Comparison of ENCODE assay signal across 19 cellular contexts in genomic region chr11:2942447-2942846, GRCh38. TPM values are rescaled to one million over a fixed set of nuclear protein-coding genes. Genes with fewer than 3 reads are reported as not detected.
DNase-seq lines count a peak whose midpoint lies in the region; ATAC-seq, FAIRE-seq and TF ChIP-seq lines count a peak whose summit lies in the region.
"Had no signal": no experiment of that assay in that cellular context is flagged by ENCODE, and none has a peak within 500 bp of the region (broad histone marks: within the 10 kb centered on the region; RNA-seq: fewer than 3 reads in every experiment).

No MANE protein-coding gene starts in this region.

- peaks cover 39% of the 10 kb centered on the region for H3K4me1 Mint-ChIP-seq in activated naive CD4-positive, alpha-beta T cell treated with anti-CD3 and anti-CD28 coated beads, Interleukin-2, amount 50 U/mL, for 24 hours
- H3K4me1 Mint-ChIP-seq in HFFc6 (ENCODE audit: low read depth) (peaks cover 30% of the 10 kb centered on the region), osteocyte (ENCODE audit: unreplicated experiment) (peaks cover 34% of the 10 kb centered on the region)
- H3K4me1 Mint-ChIP-seq in T-helper 2 cell treated with Interferon-gamma antibody and Interleukin-4, amounts not matched to agents 5 μg/mL and 100 μg/mL, for 36 hours (ENCODE audit: low read depth): peaks cover 23% of the 10 kb centered on the region

- no peaks in the 10 kb centered on the region for H3K27me3 Mint-ChIP-seq in activated naive CD4-positive, alpha-beta T cell treated with anti-CD3 and anti-CD28 coated beads, Interleukin-2, amount 50 U/mL, for 24 hours
- H3K27me3 Mint-ChIP-seq in HFFc6 (ENCODE audit: insufficient read depth) (peaks cover 8% of the 10 kb centered on the region), osteocyte (ENCODE audit: unreplicated experiment) (no peaks in the 10 kb centered on the region)
- H3K27me3 Mint-ChIP-seq in T-helper 2 cell treated with Interferon-gamma antibody and Interleukin-4, amounts not matched to agents 5 μg/mL and 100 μg/mL, for 36 hours (ENCODE audit: low read depth): no peaks in the 10 kb centered on the region

- H3K9me3 Mint-ChIP-seq in activated naive CD4-positive, alpha-beta T cell treated with anti-CD3 and anti-CD28 coated beads, Interleukin-2, amount 50 U/mL, for 24 hours: no peaks in the 10 kb centered on the region
- H3K9me3 Mint-ChIP-seq in HFFc6: peaks cover 25% of the 10 kb centered on the region
- H3K9me3 Mint-ChIP-seq in T-helper 2 cell treated with Interferon-gamma antibody and Interleukin-4, amounts not matched to agents 5 μg/mL and 100 μg/mL, for 36 hours: peaks cover 25% of the 10 kb centered on the region
- H3K9me3 Mint-ChIP-seq in osteocyte (ENCODE audit: unreplicated experiment): peaks cover 5% of the 10 kb centered on the region

- no peak for ATAC-seq in GM21576 (IDR thresholded peaks at IDR 0.05; ENCODE audit: unreplicated experiment)
- ATAC-seq in GM21619 (IDR thresholded peaks at IDR 0.05; ENCODE audit: unreplicated experiment): no peak
- ATAC-seq: Panc1 had no signal

- peaks cover 7% of the 10 kb centered on the region for H3K36me3 Mint-ChIP-seq in activated naive CD4-positive, alpha-beta T cell treated with anti-CD3 and anti-CD28 coated beads, Interleukin-2, amount 50 U/mL, for 24 hours
- H3K36me3 Mint-ChIP-seq in HFFc6 (ENCODE audit: low read depth) (peaks cover 21% of the 10 kb centered on the region), osteocyte (ENCODE audit: unreplicated experiment) (peaks cover 18% of the 10 kb centered on the region)
- peaks cover 53% of the 10 kb centered on the region for H3K36me3 Mint-ChIP-seq in T-helper 2 cell treated with Interferon-gamma antibody and Interleukin-4, amounts not matched to agents 5 μg/mL and 100 μg/mL, for 36 hours (ENCODE audit: low read depth)

- DNase-seq in activated naive CD4-positive, alpha-beta T cell treated with anti-CD3 and anti-CD28 coated beads, Interleukin-2, amount 50 U/mL, for 16 hours: no peak
- DNase-seq in HFFc6: no peak
- no peak for DNase-seq in T-helper 2 cell treated with Interferon-gamma antibody and Interleukin-4, amounts not matched to agents 5 μg/mL and 100 μg/mL, for 36 hours (ENCODE audit: low spot score)
- no peak for DNase-seq in osteocyte (ENCODE audit: extremely low spot score, unreplicated experiment)
- no peak for DNase-seq in D721Med (ENCODE audit: insufficient read length, low spot score)
- DNase-seq: BE2C; DMS79; H9; NCI-H1105; NCI-H146; NCI-H2029 treated with DMSO at 0.1 percent for 48 hours; NCI-H226; NCI-H510A treated with DMSO at 0.1 percent for 48 hours; NCI-H748 treated with DMSO at 0.1 percent for 48 hours; NK-92 treated with Interleukin-12 subunit alpha and Interleukin-12 subunit beta, amount 100 ng/mL, for 24 hours had no signal

- FAIRE-seq in D721Med (lab: Jason Lieb, UNC): no peak

- H3K4me3 Mint-ChIP-seq in activated naive CD4-positive, alpha-beta T cell treated with anti-CD3 and anti-CD28 coated beads, Interleukin-2, amount 50 U/mL, for 24 hours: no peak overlapping the region
- H3K4me3 Mint-ChIP-seq in HFFc6 (no peak overlapping the region), osteocyte (ENCODE audit: unreplicated experiment) (no peak overlapping the region)
- no peak overlapping the region for H3K4me3 Mint-ChIP-seq in T-helper 2 cell treated with Interferon-gamma antibody and Interleukin-4, amounts not matched to agents 5 μg/mL and 100 μg/mL, for 36 hours
- H3K4me3 Mint-ChIP-seq: H9 had no signal

- peak overlapping the region; percentile 87 for H3K27ac Mint-ChIP-seq in activated naive CD4-positive, alpha-beta T cell treated with anti-CD3 and anti-CD28 coated beads, Interleukin-2, amount 50 U/mL, for 24 hours
- H3K27ac Mint-ChIP-seq in HFFc6 (peak overlapping the region; percentile 29; the same call in 1 of the 2 replicates), osteocyte (ENCODE audit: unreplicated experiment) (peak overlapping the region; percentile 27)
- H3K27ac Mint-ChIP-seq in T-helper 2 cell treated with Interferon-gamma antibody and Interleukin-4, amounts not matched to agents 5 μg/mL and 100 μg/mL, for 36 hours: peak overlapping the region; percentile 65
- H3K27ac Mint-ChIP-seq: H9 had no signal

- TF ChIP-seq CTCF in HFFc6 (IDR thresholded peaks at IDR 0.05) (no peak), osteocyte (IDR thresholded peaks at IDR 0.05) (no peak), D721Med (IDR thresholded peaks at IDR 0.05; ENCODE audit: insufficient read depth, missing control alignments) (no peak)

RNA-seq across cellular contexts. Expression of gene PHLDA2, which starts 13.2 kb away (rescaled TPM):
- 100 to 1,000 TPM; 102 to 149 (median 125) TPM for total RNA-seq in HFFc6 (2021; fragmentation: NEBNext Ultra II Directional; extraction: Animal tissue kit (Norgen Biotek cat#: 25700))
- 89.6 and 96.1 TPM in 2 replicates for total RNA-seq in osteocyte

RNA-seq across cellular contexts. Expression of gene NAP1L4, which starts 49.7 kb away (rescaled TPM):
- 100 to 1,000 TPM; 109 to 140 (median 131) TPM for total RNA-seq in HFFc6 (2021; fragmentation: NEBNext Ultra II Directional; extraction: Animal tissue kit (Norgen Biotek cat#: 25700))
- total RNA-seq in osteocyte: 147 and 148 TPM in 2 replicates

RNA-seq across cellular contexts. Expression of gene CDKN1C, which starts 56.9 kb away (rescaled TPM):
- total RNA-seq in HFFc6 (2021; fragmentation: NEBNext Ultra II Directional; extraction: Animal tissue kit (Norgen Biotek cat#: 25700)): under 1 TPM in 2 of 6 experiments, not detected in 4; 0.17 to 0.24 TPM
- 18.1 and 19.2 TPM in 2 replicates for total RNA-seq in osteocyte

Comparison
In these comparisons a context has a peak if more than half of its experiments do, and no peak if none do; other contexts are left out.
1. H3K27ac Mint-ChIP-seq: peak in every context shown above with its lines; median percentile 87 in activated naive CD4-positive, alpha-beta T cell treated with anti-CD3 and anti-CD28 coated beads, Interleukin-2, amount 50 U/mL, for 24 hours; 65 in T-helper 2 cell treated with Interferon-gamma antibody and Interleukin-4, amounts not matched to agents 5 μg/mL and 100 μg/mL, for 36 hours; 29 in HFFc6; 27 in osteocyte.
2. RNA of gene CDKN1C, which starts 56.9 kb away (total RNA-seq): 18.1 to 19.2 TPM in osteocyte; 0.17 to 0.24 TPM in HFFc6; every median in the first group is over 10 times any median in the second.